Comparison of ENCODE assay signal across 18 cellular contexts in genomic region chr1:9719978-9720722, GRCh38.
DNase-seq lines count a peak whose midpoint lies in the region; ATAC-seq, FAIRE-seq and TF ChIP-seq lines count a peak whose summit lies in the region.
"Had no signal": no experiment of that assay in that cellular context is flagged by ENCODE, and none has a peak within 500 bp of the region (broad histone marks: within the 10 kb centered on the region; RNA-seq: fewer than 3 reads in every experiment).

No MANE protein-coding gene starts in this region.

- H2BK15ac ChIP-seq in IMR-90 (ENCODE audit: low read depth, low read length) = peak overlapping the region; percentile 44; the same call in 1 of the 3 replicates

- peak overlapping the region; percentile 96 for H3K27ac Mint-ChIP-seq in activated CD8-positive, alpha-beta memory T cell treated with anti-CD3 and anti-CD28 coated beads, Interleukin-2, amount 10 ng/mL, durations not matched to agents 7 days and 5 days
- H3K27ac Mint-ChIP-seq: brain had no signal

- H3K9ac ChIP-seq in IMR-90 (ENCODE audit: low read depth, low read length) = no peak overlapping the region
- peak overlapping the region; percentile 84 to 90 for H3K9ac ChIP-seq in K562 (ENCODE audit: insufficient read depth in 1 of 2, low read depth in 2 of 2, low read length in 2 of 2)
- H3K9ac ChIP-seq in trophoblast cell (ENCODE audit: low read length) = no peak overlapping the region

- H2AFZ ChIP-seq in IMR-90 (replicated peaks; ENCODE audit: low read length, poor library complexity) = peak overlapping the region; percentile 43
- no peak overlapping the region for H2AFZ ChIP-seq in K562 (ENCODE audit: low read depth, low read length)
- H2AFZ ChIP-seq in trophoblast cell (ENCODE audit: insufficient read depth, low read length, poor library complexity) = no peak overlapping the region

- H3K56ac ChIP-seq in IMR-90 (ENCODE audit: extremely low read depth, insufficient read depth, low read length) = no peak overlapping the region

- H3K36me3 ChIP-seq in IMR-90 (ENCODE audit: control insufficient read depth, insufficient read depth, low read length) = peaks cover 45% of the 10 kb centered on the region
- peaks cover 53% of the 10 kb centered on the region; the same call in 2 of the 3 replicates for H3K36me3 ChIP-seq in K562 (ENCODE audit: control insufficient read depth, insufficient read depth, low read length)
- H3K36me3 ChIP-seq in trophoblast cell (ENCODE audit: control insufficient read depth in 1 of 2, insufficient read depth in 2 of 2, low read length in 2 of 2) = no peaks in the 10 kb centered on the region

- peak overlapping the region; percentile 47 for H2BK5ac ChIP-seq in IMR-90 (ENCODE audit: low read depth, low read length, poor library complexity, severe bottlenecking)
- no peak overlapping the region for H2BK5ac ChIP-seq in trophoblast cell (ENCODE audit: low read depth, low read length, poor library complexity)

- no peak for FAIRE-seq in K562 (lab: Jason Lieb, UNC)

- H4K8ac ChIP-seq in IMR-90 (ENCODE audit: low read depth in 2 of 2, low read length in 2 of 2) = peak overlapping the region in 1 of 2 experiments; percentile 37; a peak in 1 of 4 replicates
- H4K8ac ChIP-seq in trophoblast cell (ENCODE audit: low read depth, low read length) = no peak overlapping the region

- H3K79me1 ChIP-seq in IMR-90 (ENCODE audit: low read depth in 1 of 2, low read length in 2 of 2) (no peaks in the 10 kb centered on the region; a peak in 1 of 4 replicates), trophoblast cell (ENCODE audit: low read length) (no peaks in the 10 kb centered on the region)

- H4K20me1 ChIP-seq in IMR-90 (ENCODE audit: insufficient read depth, low read length) = peaks cover 2% of the 10 kb centered on the region; the same call in 1 of the 2 replicates
- no peaks in the 10 kb centered on the region for H4K20me1 ChIP-seq in K562 (replicated peaks; ENCODE audit: control insufficient read depth, insufficient read depth, low read length)

- H2AK9ac ChIP-seq in IMR-90 (replicated peaks; ENCODE audit: low read depth, low read length, poor library complexity) = peak overlapping the region; percentile 78

- H3K27me3 ChIP-seq in IMR-90 (ENCODE audit: control insufficient read depth, insufficient read depth, low read length) (no peaks in the 10 kb centered on the region), K562 (ENCODE audit: control insufficient read depth in 2 of 2, insufficient read depth in 2 of 2, low read length in 2 of 2) (no peaks in the 10 kb centered on the region), trophoblast cell (ENCODE audit: insufficient read depth, low read length) (no peaks in the 10 kb centered on the region)

- peak overlapping the region; percentile 66; the same call in 1 of the 2 replicates for H2BK20ac ChIP-seq in IMR-90 (ENCODE audit: low read depth, low read length)

- POLR2A ChIA-PET in IMR-90 (lab: Charles Lee; ENCODE audit: unreplicated experiment) = no interaction called here
- POLR2A ChIA-PET in K562 (lab: Yijun Ruan, JAX) = interaction anchor here (0.5 to 2.5 kb wide), 12 partner anchors 8 to 1987 kb away, joined by 3 to 10 read pairs (median 3); partner anchors contain the start of genes LZIC and NMNAT1

- H4K12ac ChIP-seq in trophoblast cell (ENCODE audit: low read depth, low read length) = no peak overlapping the region

- no peak for TF ChIP-seq EP300 in K562 (IDR thresholded peaks at IDR 0.05; ENCODE audit: low read length)

- peak overlapping the region; percentile 68 for H4K91ac ChIP-seq in IMR-90 (ENCODE audit: insufficient read depth, low read depth, low read length)
- H4K91ac ChIP-seq in trophoblast cell (ENCODE audit: low read depth, low read length) = peak overlapping the region; percentile 3

- peaks cover 23% of the 10 kb centered on the region for H3K79me2 ChIP-seq in K562 (ENCODE audit: control insufficient read depth, insufficient read depth, low read length)
- no peaks in the 10 kb centered on the region for H3K79me2 ChIP-seq in trophoblast cell (ENCODE audit: control insufficient read depth, insufficient read depth, low read length, poor library complexity)

- H3K23ac ChIP-seq in IMR-90 (ENCODE audit: low read depth, low read length) (no peak overlapping the region), trophoblast cell (ENCODE audit: low read length) (no peak overlapping the region)

- no peak for TF ChIP-seq RAD21 in IMR-90 (IDR thresholded peaks at IDR 0.05; ENCODE audit: low read length)
- TF ChIP-seq RAD21 in K562 (CRISPR knock-in tag; conservative IDR thresholded peaks at IDR 0.05 in 1 of 2, IDR thresholded peaks at IDR 0.05 in 1 of 2) = no peak

- 0 out of 2 replicates have a peak overlapping the region, but pooled peaks have one; percentile 4 for H4K5ac ChIP-seq in IMR-90 (ENCODE audit: low read depth, low read length)

- 0 out of 2 replicates have a peak, but pooled peaks have one; percentile 1 for TF ChIP-seq CTCF in IMR-90 (conservative IDR thresholded peaks at IDR 0.05; ENCODE audit: low read depth, low read length)
- 0 out of 6 replicates have a peak, but pooled peaks of 2 of the 3 experiments have one; percentile 22 to 28 for TF ChIP-seq CTCF in K562 (IDR thresholded peaks at IDR 0.05 in 2 of 3, conservative IDR thresholded peaks at IDR 0.05 in 1 of 3; ENCODE audit: insufficient read depth in 2 of 3, low read depth in 1 of 3, low read length in 3 of 3)

- H3K27me3 Mint-ChIP-seq in activated CD8-positive, alpha-beta memory T cell treated with anti-CD3 and anti-CD28 coated beads, Interleukin-2, amount 10 ng/mL, durations not matched to agents 7 days and 5 days = peaks cover 2% of the 10 kb centered on the region
- H3K27me3 Mint-ChIP-seq: brain had no signal

- 97% methylated on average over 18 of the region's 36 CpGs; no CpG with 5 or more reads in 1 of the 2 experiments for WGBS in IMR-90 (ENCODE audit: extremely low coverage in 2 of 2, insufficient read length in 1 of 2), 2 experiments
- WGBS in K562 (ENCODE audit: insufficient coverage, low coverage, missing lambda C conversion rate) = 86% methylated on average over 32 of the region's 36 CpGs
- no CpG with 5 or more reads among the region's 36 CpGs for WGBS in trophoblast cell (ENCODE audit: extremely low coverage, insufficient coverage, insufficient read length)

- DNase-seq in activated CD8-positive, alpha-beta memory T cell treated with anti-CD3 and anti-CD28 coated beads, Interleukin-2, amount 10 ng/mL, durations not matched to agents 7 days and 5 days = no peak
- DNase-seq in activated CD8-positive, alpha-beta memory T cell treated with anti-CD3 and anti-CD28 coated beads, Interleukin-2, amount 50 U/mL, for 4 hours = no peak
- DNase-seq in IMR-90 = no peak
- DNase-seq in K562 (ENCODE audit: extremely low read depth in 1 of 4, low spot score in 3 of 4) = no peak
- DNase-seq in trophoblast cell = no peak
- DNase-seq in occipital lobe (lab: John Stamatoyannopoulos, UW) = no peak
- DNase-seq in GOT3 (lab: John Stamatoyannopoulos, UW) = no peak
- DNase-seq: effector CD4-positive, alpha-beta T cell; foreskin fibroblast; mucosa of descending colon; NCI-H1930; NCI-H748 treated with DMSO at 0.1 percent for 48 hours; SIG-M5; stimulated activated CD4-positive, alpha-beta T cell treated with anti-CD3 and anti-CD28 coated beads, Interleukin-1b, Interleukin-23, amount 100 ng/mL, for 48 hours; stimulated activated CD8-positive, alpha-beta memory T cell treated with anti-CD3 and anti-CD28 coated beads, Interleukin-4, amount 100 ng/mL, for 48 hours; WERI-Rb-1 had no signal

- H3K4ac ChIP-seq in IMR-90 (ENCODE audit: low read depth, low read length) (peak overlapping the region; percentile 77), trophoblast cell (ENCODE audit: low read depth, low read length) (no peak overlapping the region)

- no peaks in the 10 kb centered on the region for H3K9me3 Mint-ChIP-seq in activated CD8-positive, alpha-beta memory T cell treated with anti-CD3 and anti-CD28 coated beads, Interleukin-2, amount 10 ng/mL, durations not matched to agents 7 days and 5 days (ENCODE audit: low read depth)

- peak overlapping the region; percentile 57 for H2BK120ac ChIP-seq in IMR-90 (ENCODE audit: low read depth, low read length)
- no peak overlapping the region for H2BK120ac ChIP-seq in trophoblast cell (ENCODE audit: insufficient read depth, low read length, poor library complexity)

- H3K18ac ChIP-seq in IMR-90 (ENCODE audit: low read depth, low read length) (no peak overlapping the region), trophoblast cell (ENCODE audit: low read length) (no peak overlapping the region)

- H3K4me2 ChIP-seq in IMR-90 (ENCODE audit: low read depth, low read length) = no peak overlapping the region
- 0 out of 2 replicates have a peak overlapping the region, but pooled peaks have one; percentile 92 for H3K4me2 ChIP-seq in K562 (ENCODE audit: insufficient read depth, low read length)
- H3K4me2 ChIP-seq in trophoblast cell (ENCODE audit: low read length) = no peak overlapping the region

- TF ChIP-seq POLR2A in IMR-90 (IDR thresholded peaks at IDR 0.05; ENCODE audit: low read depth, low read length) = no peak
- no peak for TF ChIP-seq POLR2A in K562 (conservative IDR thresholded peaks at IDR 0.05)
- no peak for TF ChIP-seq POLR2A in GM18505 (IDR thresholded peaks at IDR 0.05; ENCODE audit: borderline replicate concordance, extremely low read depth, insufficient read depth, insufficient read length)

- dilution Hi-C loops in IMR-90 (cut with HindIII; ENCODE audit: low sequenced_read_pairs, unreplicated experiment) = no loop called here

- no peak overlapping the region for H3K4me3 Mint-ChIP-seq in activated CD8-positive, alpha-beta memory T cell treated with anti-CD3 and anti-CD28 coated beads, Interleukin-2, amount 10 ng/mL, durations not matched to agents 7 days and 5 days
- H3K4me3 Mint-ChIP-seq: brain had no signal

- in situ Hi-C loops in IMR-90 (cut with MboI; ENCODE audit: low sequenced_read_pairs) = loop anchor here (10.0 kb wide), 1 partner anchor 145 kb away; no protein-coding TSS in a partner anchor
- in situ Hi-C loops in K562 (cut with MboI) = no loop called here

- ATAC-seq in activated CD8-positive, alpha-beta memory T cell treated with anti-CD3 and anti-CD28 coated beads, Interleukin-2, amount 10 ng/mL, durations not matched to agents 7 days and 5 days = no peak
- ATAC-seq in IMR-90 (ENCODE audit: low read depth) = no peak
- ATAC-seq in K562 = no peak
- ATAC-seq in GM18505 (IDR thresholded peaks at IDR 0.05; ENCODE audit: unreplicated experiment) = no peak
- ATAC-seq: mucosa of descending colon had no signal

- H2AK5ac ChIP-seq in IMR-90 (ENCODE audit: low read depth, low read length) (peak overlapping the region; percentile 93), trophoblast cell (ENCODE audit: low read length) (peak overlapping the region; percentile 31)

- CTCF ChIA-PET in activated CD8-positive, alpha-beta memory T cell treated with anti-CD3 and anti-CD28 coated beads, Interleukin-2, amount 10 ng/mL, durations not matched to agents 7 days and 5 days (lab: Charles Lee) = interaction anchor here (0.9 to 7.9 kb wide), 12 partner anchors 8 to 148 kb away, joined by 3 to 150 read pairs (median 6); partner anchors contain the start of gene PIK3CD
- CTCF ChIA-PET in IMR-90 (lab: Yijun Ruan, JAX) = no interaction called here
- CTCF ChIA-PET in K562 (lab: Yijun Ruan, JAX; ENCODE audit: low intra/inter-chr PET ratio) = interaction anchor here (0.6 kb wide), 1 partner anchor 68 kb away, joined by 3 read pairs; no protein-coding TSS in a partner anchor

- H3K14ac ChIP-seq in IMR-90 (replicated peaks; ENCODE audit: low read depth, low read length) = peak overlapping the region; percentile 48; the same call in 1 of the 2 replicates
- H3K14ac ChIP-seq in trophoblast cell (ENCODE audit: low read length) = no peak overlapping the region

- H3K4me3 ChIP-seq in IMR-90 (ENCODE audit: insufficient read depth, low read depth, low read length) = no peak overlapping the region
- no peak overlapping the region for H3K4me3 ChIP-seq in K562
- peak overlapping the region; percentile 25 for H3K4me3 ChIP-seq in trophoblast cell (ENCODE audit: low read depth, low read length)
- H3K4me3 ChIP-seq: mucosa of descending colon had no signal

- no TSS peak for BruUV-seq in IMR-90 (replicated peaks; lab: Mats Ljungman, UMichigan)
- BruUV-seq in K562 (replicated peaks; lab: Mats Ljungman, UMichigan) = no TSS peak

- intact Hi-C loops in IMR-90 (cut with micrococcal nuclease) = no loop called here
- intact Hi-C loops in K562 (cut with micrococcal nuclease) = loop anchor here (2.0 to 5.0 kb wide), 2 partner anchors 17 to 147 kb away; no protein-coding TSS in a partner anchor

- peaks cover 74% of the 10 kb centered on the region for H3K4me1 Mint-ChIP-seq in activated CD8-positive, alpha-beta memory T cell treated with anti-CD3 and anti-CD28 coated beads, Interleukin-2, amount 10 ng/mL, durations not matched to agents 7 days and 5 days
- H3K4me1 Mint-ChIP-seq: brain had no signal

- H3K9me1 ChIP-seq in IMR-90 (ENCODE audit: insufficient read depth, low read length) (peaks cover 6% of the 10 kb centered on the region; the same call in 1 of the 2 replicates), K562 (ENCODE audit: control insufficient read depth, insufficient read depth, low read length) (peaks cover 3% of the 10 kb centered on the region)

- peaks cover 3% of the 10 kb centered on the region for H3K4me1 ChIP-seq in IMR-90 (ENCODE audit: control insufficient read depth, insufficient read depth, low read length)
- peaks cover 41 to 89% of the 10 kb centered on the region in 2 experiments for H3K4me1 ChIP-seq in K562 (replicated peaks in 1 of 2; ENCODE audit: control insufficient read depth in 2 of 2, insufficient read depth in 2 of 2, low read length in 2 of 2)
- peaks cover 11 to 13% of the 10 kb centered on the region in 2 experiments for H3K4me1 ChIP-seq in trophoblast cell (ENCODE audit: control insufficient read depth in 1 of 2, insufficient read depth in 2 of 2, low read length in 2 of 2)

- peak overlapping the region; percentile 4 for H2BK12ac ChIP-seq in trophoblast cell (ENCODE audit: low read length)

- peaks cover 11% of the 10 kb centered on the region; the same call in 1 of the 2 replicates for H3K9me3 ChIP-seq in IMR-90 (ENCODE audit: control insufficient read depth, insufficient read depth, low read length)
- no peaks in the 10 kb centered on the region for H3K9me3 ChIP-seq in K562 (replicated peaks; ENCODE audit: control insufficient read depth, insufficient read depth, low read depth, low read length)
- peaks cover 12% of the 10 kb centered on the region for H3K9me3 ChIP-seq in trophoblast cell (ENCODE audit: insufficient read depth, low read depth, low read length)

- H3K27ac ChIP-seq in IMR-90 (ENCODE audit: insufficient read depth, low read length) = no peak overlapping the region
- H3K27ac ChIP-seq in K562 (ENCODE audit: extremely low read depth, low read depth, low read length) = peak overlapping the region; percentile 87
- H3K27ac ChIP-seq in trophoblast cell (ENCODE audit: low read depth, low read length) = no peak overlapping the region
- H3K27ac ChIP-seq: WERI-Rb-1 had no signal

- H3K36me3 Mint-ChIP-seq in activated CD8-positive, alpha-beta memory T cell treated with anti-CD3 and anti-CD28 coated beads, Interleukin-2, amount 10 ng/mL, durations not matched to agents 7 days and 5 days = peaks cover 87% of the 10 kb centered on the region

Comparison
In these comparisons a context has a peak if more than half of its experiments do, and no peak if none do; other contexts are left out.
1. H3K9ac ChIP-seq: peak in K562 (2 of 2); none in IMR-90 (single experiment) and trophoblast cell (single experiment).